17 cellular contexts compared by ENCODE assay signal in the genomic region with DNA sequence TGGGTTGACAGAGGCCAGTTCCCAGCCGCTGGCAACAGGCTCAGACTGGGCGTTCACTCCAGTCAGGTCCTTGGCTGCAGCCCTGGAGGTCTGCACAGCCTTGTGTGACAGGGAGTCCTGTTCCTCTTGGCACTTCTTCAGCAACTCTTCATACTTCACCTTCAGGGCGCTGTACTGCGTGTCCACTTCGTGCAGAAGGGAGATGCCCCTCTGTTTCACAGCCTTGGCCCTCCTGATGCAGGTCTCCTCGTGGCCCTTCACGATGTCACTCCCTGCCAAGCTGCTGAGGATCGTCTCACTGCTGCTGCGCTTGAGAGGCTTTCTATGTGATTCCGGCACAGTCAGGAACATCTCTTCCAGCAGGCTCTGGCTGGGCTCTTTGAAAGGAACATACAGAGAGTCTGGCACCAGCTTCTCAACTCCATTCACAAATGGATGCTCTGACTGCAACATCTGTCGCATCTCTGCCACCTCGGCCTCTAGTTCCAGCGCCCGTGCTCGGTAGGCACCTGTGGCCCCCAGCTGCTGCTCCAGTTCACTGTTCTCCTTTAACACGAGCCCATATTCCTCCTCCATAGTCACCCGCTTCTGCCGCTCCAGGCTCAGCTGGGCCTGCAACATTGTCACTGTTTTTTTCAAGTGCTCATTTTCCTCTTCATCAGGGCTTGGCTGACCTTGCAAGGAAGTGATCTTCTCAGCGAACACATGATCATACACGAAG. TPM values are rescaled to one million over a fixed set of nuclear protein-coding genes. Genes with fewer than 3 reads are reported as not detected.
A peak's percentile ranks its signal among the peaks of the same experiment; 100 is the strongest.
DNase-seq lines count a peak whose midpoint lies in the region; ATAC-seq and TF ChIP-seq lines count a peak whose summit lies in the region.
"Had no signal": no experiment of that assay in that cellular context is flagged by ENCODE, and none has a peak within 500 bp of the region (broad histone marks: within the 10 kb centered on the region; RNA-seq: fewer than 3 reads in every experiment).

No MANE protein-coding gene starts in this region.

- TSS peak; percentile 20 for BruUV-seq in PC-9 (replicated peaks; lab: Mats Ljungman, UMichigan)

- peaks cover 6% of the 10 kb centered on the region for H4K20me1 ChIP-seq in PC-9 (ENCODE audit: insufficient read depth)

- no peaks in the 10 kb centered on the region for H3K27me3 Mint-ChIP-seq in activated CD4-positive, alpha-beta memory T cell treated with anti-CD3 and anti-CD28 coated beads for 36 hours
- no peaks in the 10 kb centered on the region for H3K27me3 Mint-ChIP-seq in activated CD4-positive, alpha-beta memory T cell treated with anti-CD3 and anti-CD28 coated beads, Interleukin-2, amount 10 ng/mL, durations not matched to agents 7 days and 5 days
- no peaks in the 10 kb centered on the region for H3K27me3 Mint-ChIP-seq in natural killer cell treated with Interleukin-12 subunit alpha and Interleukin-12 subunit beta and Interleukin-15 and Interleukin-18, amount 100 ng/mL, for 72 hours

- DNase-seq in activated CD4-positive, alpha-beta memory T cell treated with anti-CD3 and anti-CD28 coated beads for 36 hours = no peak
- DNase-seq in activated CD4-positive, alpha-beta memory T cell treated with anti-CD3 and anti-CD28 coated beads, Interleukin-2, amount 10 ng/mL, durations not matched to agents 7 days and 5 days = no peak
- no peak for DNase-seq in PC-9
- DNase-seq in epithelial cell of prostate (ENCODE audit: low read depth, low spot score) = no peak
- DNase-seq in natural killer cell treated with Interleukin-12 subunit alpha and Interleukin-12 subunit beta and Interleukin-15 and Interleukin-18, amount 100 ng/mL, for 72 hours (ENCODE audit: low spot score) = no peak
- DNase-seq in ACHN = no peak
- DNase-seq in mucosa of gallbladder (ENCODE audit: low spot score) = no peak
- DNase-seq: central memory CD4-positive, alpha-beta T cell; EL; mesenchymal stem cell; MG63; NCI-H187 treated with DMSO at 0.1 percent for 48 hours; NCI-H510A treated with DMSO at 0.1 percent for 48 hours; upper lobe of left lung had no signal

- peaks cover 53% of the 10 kb centered on the region for H3K36me3 Mint-ChIP-seq in activated CD4-positive, alpha-beta memory T cell treated with anti-CD3 and anti-CD28 coated beads for 36 hours
- peaks cover 74% of the 10 kb centered on the region for H3K36me3 Mint-ChIP-seq in activated CD4-positive, alpha-beta memory T cell treated with anti-CD3 and anti-CD28 coated beads, Interleukin-2, amount 10 ng/mL, durations not matched to agents 7 days and 5 days (ENCODE audit: low read depth)
- H3K36me3 Mint-ChIP-seq in natural killer cell treated with Interleukin-12 subunit alpha and Interleukin-12 subunit beta and Interleukin-15 and Interleukin-18, amount 100 ng/mL, for 72 hours = peaks cover 26% of the 10 kb centered on the region

- ATAC-seq in natural killer cell treated with Interleukin-12 subunit alpha and Interleukin-12 subunit beta and Interleukin-15 and Interleukin-18, amount 100 ng/mL, for 72 hours = no peak
- ATAC-seq: A549, SK-N-SH treated with all-trans-retinoic acid at 6 μM for 48 hours had no signal

- peaks cover 38% of the 10 kb centered on the region for H3K36me3 ChIP-seq in PC-9 (ENCODE audit: low read depth)
- H3K36me3 ChIP-seq in muscle layer of colon (ENCODE audit: insufficient read depth, low read length) = peaks cover 33% of the 10 kb centered on the region

- intact Hi-C loops in activated CD4-positive, alpha-beta memory T cell treated with anti-CD3 and anti-CD28 coated beads for 36 hours (cut with micrococcal nuclease) = no loop called here
- intact Hi-C loops in PC-9 (cut with micrococcal nuclease; ENCODE audit: unreplicated experiment) = loop anchor here (10.0 kb wide), 1 partner anchor 782 kb away; no protein-coding TSS in a partner anchor

- CTCF ChIA-PET in activated CD4-positive, alpha-beta memory T cell treated with anti-CD3 and anti-CD28 coated beads for 36 hours (lab: Charles Lee) = interaction anchor here (2.1 kb wide), 1 partner anchor 26 kb away, joined by 8 read pairs; no protein-coding TSS in a partner anchor
- CTCF ChIA-PET in activated CD4-positive, alpha-beta memory T cell treated with anti-CD3 and anti-CD28 coated beads, Interleukin-2, amount 10 ng/mL, durations not matched to agents 7 days and 5 days (lab: Charles Lee) = no interaction called here
- CTCF ChIA-PET in PC-9 (lab: Charles Lee) = no interaction called here

- H3K9ac ChIP-seq in muscle layer of colon (ENCODE audit: low read length) = peak overlapping the region; percentile 21

- H3K27me3 ChIP-seq in PC-9 (ENCODE audit: insufficient read depth, low read depth) (no peaks in the 10 kb centered on the region), muscle layer of colon (ENCODE audit: control insufficient read depth in 1 of 2, insufficient read depth in 2 of 2, low read length in 2 of 2) (no peaks in the 10 kb centered on the region)
- H3K27me3 ChIP-seq: MG63, upper lobe of left lung had no signal

- H3K27ac Mint-ChIP-seq in activated CD4-positive, alpha-beta memory T cell treated with anti-CD3 and anti-CD28 coated beads for 36 hours = peak overlapping the region; percentile 2
- no peak overlapping the region for H3K27ac Mint-ChIP-seq in activated CD4-positive, alpha-beta memory T cell treated with anti-CD3 and anti-CD28 coated beads, Interleukin-2, amount 10 ng/mL, durations not matched to agents 7 days and 5 days
- H3K27ac Mint-ChIP-seq in natural killer cell treated with Interleukin-12 subunit alpha and Interleukin-12 subunit beta and Interleukin-15 and Interleukin-18, amount 100 ng/mL, for 72 hours = no peak overlapping the region

- no peaks in the 10 kb centered on the region for H3K9me3 ChIP-seq in PC-9 (ENCODE audit: insufficient read depth, low read depth)
- H3K9me3 ChIP-seq in muscle layer of colon (ENCODE audit: low read length) = no peaks in the 10 kb centered on the region
- H3K9me3 ChIP-seq: A549, upper lobe of left lung had no signal

- peaks cover 4% of the 10 kb centered on the region for H3F3A ChIP-seq in PC-9 (ENCODE audit: insufficient read depth, low read depth)

- H3K9me3 Mint-ChIP-seq in activated CD4-positive, alpha-beta memory T cell treated with anti-CD3 and anti-CD28 coated beads for 36 hours = no peaks in the 10 kb centered on the region
- H3K9me3 Mint-ChIP-seq in activated CD4-positive, alpha-beta memory T cell treated with anti-CD3 and anti-CD28 coated beads, Interleukin-2, amount 10 ng/mL, durations not matched to agents 7 days and 5 days = no peaks in the 10 kb centered on the region
- no peaks in the 10 kb centered on the region for H3K9me3 Mint-ChIP-seq in natural killer cell treated with Interleukin-12 subunit alpha and Interleukin-12 subunit beta and Interleukin-15 and Interleukin-18, amount 100 ng/mL, for 72 hours

- no peak overlapping the region for H3K4me3 Mint-ChIP-seq in activated CD4-positive, alpha-beta memory T cell treated with anti-CD3 and anti-CD28 coated beads for 36 hours
- no peak overlapping the region for H3K4me3 Mint-ChIP-seq in activated CD4-positive, alpha-beta memory T cell treated with anti-CD3 and anti-CD28 coated beads, Interleukin-2, amount 10 ng/mL, durations not matched to agents 7 days and 5 days
- no peak overlapping the region for H3K4me3 Mint-ChIP-seq in natural killer cell treated with Interleukin-12 subunit alpha and Interleukin-12 subunit beta and Interleukin-15 and Interleukin-18, amount 100 ng/mL, for 72 hours

- no peak for TF ChIP-seq CTCF in PC-9 (conservative IDR thresholded peaks at IDR 0.05)

- peaks cover 17% of the 10 kb centered on the region for H3K79me2 ChIP-seq in PC-9 (ENCODE audit: low read depth)

- H3K4me3 ChIP-seq in PC-9 = no peak overlapping the region
- H3K4me3 ChIP-seq in muscle layer of colon (ENCODE audit: low read depth in 1 of 2, low read length in 2 of 2) = no peak overlapping the region
- H3K4me3 ChIP-seq: A549, MG63, upper lobe of left lung had no signal

- H3K4me2 ChIP-seq in PC-9 = no peak overlapping the region
- H3K4me2 ChIP-seq: A549 had no signal

- H2AFZ ChIP-seq in PC-9 = no peak overlapping the region

- in situ Hi-C loops in ACHN (cut with HindIII; ENCODE audit: low pct_ligation_motif_present, low pct_unique_long_range_greater_than_20kb, low sequenced_read_pairs) = no loop called here

- H3K9me2 ChIP-seq in PC-9 (ENCODE audit: insufficient read depth) = no peaks in the 10 kb centered on the region

- peaks cover 14% of the 10 kb centered on the region for H3K4me1 Mint-ChIP-seq in activated CD4-positive, alpha-beta memory T cell treated with anti-CD3 and anti-CD28 coated beads for 36 hours (ENCODE audit: low read depth)
- H3K4me1 Mint-ChIP-seq in activated CD4-positive, alpha-beta memory T cell treated with anti-CD3 and anti-CD28 coated beads, Interleukin-2, amount 10 ng/mL, durations not matched to agents 7 days and 5 days = peaks cover 2% of the 10 kb centered on the region
- peaks cover 0 to 5% of the 10 kb centered on the region in 2 donors for H3K4me1 Mint-ChIP-seq in natural killer cell treated with Interleukin-12 subunit alpha and Interleukin-12 subunit beta and Interleukin-15 and Interleukin-18, amount 100 ng/mL, for 72 hours (ENCODE audit: low read depth in 2 of 2)

- no peaks in the 10 kb centered on the region for H3K4me1 ChIP-seq in PC-9 (replicated peaks; ENCODE audit: insufficient read depth)
- peaks cover 20% of the 10 kb centered on the region for H3K4me1 ChIP-seq in muscle layer of colon (ENCODE audit: insufficient read depth, low read length)

- POLR2A ChIA-PET in activated CD4-positive, alpha-beta memory T cell treated with anti-CD3 and anti-CD28 coated beads for 36 hours (lab: Charles Lee) = no interaction called here
- POLR2A ChIA-PET in activated CD4-positive, alpha-beta memory T cell treated with anti-CD3 and anti-CD28 coated beads, Interleukin-2, amount 10 ng/mL, durations not matched to agents 7 days and 5 days (lab: Charles Lee) = interaction anchor here (1.4 kb wide), 1 partner anchor 10 kb away, joined by 5 read pairs; no protein-coding TSS in a partner anchor
- POLR2A ChIA-PET in PC-9 (lab: Charles Lee; ENCODE audit: unreplicated experiment) = no interaction called here

- H3K27ac ChIP-seq in PC-9 (no peak overlapping the region), epithelial cell of prostate (peak overlapping the region; percentile 41), muscle layer of colon (ENCODE audit: low read depth, low read length) (peak overlapping the region; percentile 16)
- H3K27ac ChIP-seq: A549, upper lobe of left lung had no signal

RNA-seq across cellular contexts. Expression of a gene that starts 27.2 kb away (rescaled TPM):
- 10 to 100 TPM; 44.0 to 44.4 TPM for total RNA-seq in activated CD4-positive, alpha-beta memory T cell treated with anti-CD3 and anti-CD28 coated beads for 36 hours
- 10 to 100 TPM; 43.1 to 43.9 TPM for total RNA-seq in activated CD4-positive, alpha-beta memory T cell treated with anti-CD3 and anti-CD28 coated beads, Interleukin-2, amount 10 ng/mL, durations not matched to agents 7 days and 5 days
- 29.3 and 34.0 TPM in 2 replicates for total RNA-seq in PC-9 (2021)
- 10 to 100 TPM; 41.5 to 47.6 TPM for total RNA-seq in natural killer cell treated with Interleukin-12 subunit alpha and Interleukin-12 subunit beta and Interleukin-15 and Interleukin-18, amount 100 ng/mL, for 72 hours
- 20.9 TPM for total RNA-seq in mucosa of gallbladder

RNA-seq across cellular contexts. Expression of a gene that starts 50.1 kb away (rescaled TPM):
- 10 to 100 TPM; 75.0 to 80.3 TPM for total RNA-seq in activated CD4-positive, alpha-beta memory T cell treated with anti-CD3 and anti-CD28 coated beads for 36 hours
- total RNA-seq in activated CD4-positive, alpha-beta memory T cell treated with anti-CD3 and anti-CD28 coated beads, Interleukin-2, amount 10 ng/mL, durations not matched to agents 7 days and 5 days = 10 to 100 TPM; 50.7 TPM
- 65.2 and 70.9 TPM in 2 replicates for total RNA-seq in PC-9 (2021)
- 100 to 1,000 TPM in 1 of 2 donors, 10 to 100 TPM in 1; 54.7 to 114 TPM for total RNA-seq in natural killer cell treated with Interleukin-12 subunit alpha and Interleukin-12 subunit beta and Interleukin-15 and Interleukin-18, amount 100 ng/mL, for 72 hours
- total RNA-seq in mucosa of gallbladder = 43.7 TPM
